ENCODE assay signal across 1 cellular context in the genomic region with DNA sequence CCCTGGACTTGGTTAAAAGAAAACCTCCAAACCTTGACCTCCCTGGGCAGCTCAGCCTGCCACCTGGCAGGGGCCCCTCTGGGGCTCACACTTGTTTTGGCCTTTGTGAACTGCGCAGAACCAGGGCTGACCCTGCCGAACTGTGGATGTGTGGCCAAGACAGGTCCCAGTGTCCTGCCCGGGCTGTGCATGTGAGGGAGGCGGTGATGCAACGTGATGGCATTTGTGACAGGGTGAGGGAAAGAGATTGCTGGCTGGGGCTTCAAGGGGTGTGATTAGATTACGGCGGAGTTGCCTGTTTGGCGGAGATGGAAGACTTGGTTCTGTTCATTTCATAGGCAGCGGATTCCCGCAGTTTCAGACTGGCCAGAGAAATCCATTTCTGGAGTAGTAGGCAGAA.
TF ChIP-seq lines count a peak whose summit lies in the region.

No MANE protein-coding gene starts in this region.

TF ChIP-seq in HepG2, 621 proteins besides CTCF, POLR2A, EP300 and RAD21 (continued from another document):
- no peak; the same call in 1 of the 2 replicates for TF ChIP-seq ARID4A (CRISPR knock-in tag; IDR thresholded peaks at IDR 0.05; ENCODE audit: borderline replicate concordance)
- TF ChIP-seq IKZF1 (IDR thresholded peaks at IDR 0.05): no peak
TF ChIP-seq in HepG2: peak in this region for 11.
